ENCODE assay signal across 13 cellular contexts in genomic region chr6:2949536-2950083, GRCh38.
"Had no signal": no experiment of that assay in that cellular context is flagged by ENCODE, and none has a peak within 500 bp of the region (broad histone marks: within the 10 kb centered on the region; RNA-seq: fewer than 3 reads in every experiment).

No MANE protein-coding gene starts in this region.

- H3K27me3 ChIP-seq: ovary, thyroid gland, uterus had no signal

- H3K27ac ChIP-seq: ovary, thyroid gland, uterus had no signal

- H3K4me3 ChIP-seq: ovary, thyroid gland, uterus had no signal

- H3K27ac Mint-ChIP-seq: activated B cell treated with CpG ODN at 0.5 μM for 24 hours; activated T-helper 1 cell treated with anti-CD3 and anti-CD28 coated beads, Interleukin-12 subunit alpha, Interleukin-12 subunit beta, Interleukin-2, Interleukin-4 antibody, amounts not matched to agents 30 ng/mL and 10 ng/mL and 1 ng/mL, durations not matched to agents 14 hours and 24 hours and 36 hours; T-helper 17 cell had no signal

- H3K9me3 Mint-ChIP-seq: activated B cell treated with CpG ODN at 0.5 μM for 24 hours; activated T-helper 1 cell treated with anti-CD3 and anti-CD28 coated beads, Interleukin-12 subunit alpha, Interleukin-12 subunit beta, Interleukin-2, Interleukin-4 antibody, amounts not matched to agents 30 ng/mL and 10 ng/mL and 1 ng/mL, durations not matched to agents 14 hours and 24 hours and 36 hours; central memory CD8-positive, alpha-beta T cell; neural crest cell had no signal

- H3K27me3 Mint-ChIP-seq: activated B cell treated with CpG ODN at 0.5 μM for 24 hours; central memory CD8-positive, alpha-beta T cell had no signal

- DNase-seq: activated B cell treated with CpG ODN at 0.5 μM for 24 hours; activated CD4-positive, alpha-beta T cell treated with anti-CD3 and anti-CD28 coated beads, Interleukin-2, amount 50 U/mL, for 4 hours; activated naive CD4-positive, alpha-beta T cell treated with Interleukin-2 at 50 U/mL for 16 hours; left colon; ovary; stimulated activated CD4-positive, alpha-beta T cell treated with anti-CD3 and anti-CD28 coated beads, Interleukin-15, amount 100 ng/mL, for 24 hours; stimulated activated CD4-positive, alpha-beta T cell treated with anti-CD3 and anti-CD28 coated beads, Interleukin-4, amount 100 ng/mL, for 24 hours; T-helper 17 cell; thyroid gland; uterus had no signal

- H3K9me3 ChIP-seq: ovary, thyroid gland, uterus had no signal

- H3K4me1 Mint-ChIP-seq: central memory CD8-positive, alpha-beta T cell had no signal

- H3K4me1 ChIP-seq: uterus had no signal

- ATAC-seq: left colon, T-helper 17 cell had no signal

- H3K36me3 ChIP-seq: ovary, uterus had no signal

- H3K4me3 Mint-ChIP-seq: activated B cell treated with CpG ODN at 0.5 μM for 24 hours; activated T-helper 1 cell treated with anti-CD3 and anti-CD28 coated beads, Interleukin-12 subunit alpha, Interleukin-12 subunit beta, Interleukin-2, Interleukin-4 antibody, amounts not matched to agents 30 ng/mL and 10 ng/mL and 1 ng/mL, durations not matched to agents 14 hours and 24 hours and 36 hours; central memory CD8-positive, alpha-beta T cell; neural crest cell; T-helper 17 cell had no signal
